In genomic region chr4:85613901-85614300, GRCh38 we compare ENCODE assay signal across 29 cellular contexts.
A peak's percentile ranks its signal among the peaks of the same experiment; 100 is the strongest.
DNase-seq lines count a peak whose midpoint lies in the region; ATAC-seq, FAIRE-seq and TF ChIP-seq lines count a peak whose summit lies in the region.
"Had no signal": no experiment of that assay in that cellular context is flagged by ENCODE, and none has a peak within 500 bp of the region (broad histone marks: within the 10 kb centered on the region; RNA-seq: fewer than 3 reads in every experiment).

No MANE protein-coding gene starts in this region.

- H3K79me2 ChIP-seq in K562 (ENCODE audit: control insufficient read depth, insufficient read depth, low read length): no peaks in the 10 kb centered on the region

- FAIRE-seq in K562 (lab: Jason Lieb, UNC): no peak
- FAIRE-seq: A204.1, A549, D721Med had no signal

- no peak for TF ChIP-seq CTCF in K562 (IDR thresholded peaks at IDR 0.05 in 2 of 3, conservative IDR thresholded peaks at IDR 0.05 in 1 of 3; ENCODE audit: insufficient read depth in 2 of 3, low read depth in 1 of 3, low read length in 3 of 3)

- intact Hi-C loops in K562 (cut with micrococcal nuclease): no loop called here

- H3K27me3 ChIP-seq in K562 (ENCODE audit: control insufficient read depth in 2 of 2, insufficient read depth in 2 of 2, low read length in 2 of 2): no peaks in the 10 kb centered on the region
- H3K27me3 ChIP-seq: BE2C; BLaER1; BLaER1 treated with 17β-estradiol and CSF1 and Interleukin-3, amounts not matched to agents 10 nM and 100 nM had no signal

- no peaks in the 10 kb centered on the region for H3K9me3 ChIP-seq in K562 (replicated peaks; ENCODE audit: control insufficient read depth, insufficient read depth, low read depth, low read length)
- H3K9me3 ChIP-seq: A549; BE2C; BLaER1; BLaER1 treated with 17β-estradiol and CSF1 and Interleukin-3, amounts not matched to agents 10 nM and 100 nM; Caco-2 had no signal

- no peak for TF ChIP-seq POLR2A in K562 (conservative IDR thresholded peaks at IDR 0.05)

- H3K4me2 ChIP-seq in K562 (ENCODE audit: insufficient read depth, low read length): no peak overlapping the region
- H3K4me2 ChIP-seq: A549; BLaER1; BLaER1 treated with 17β-estradiol and CSF1 and Interleukin-3, amounts not matched to agents 10 nM and 100 nM had no signal

- DNase-seq in K562 (ENCODE audit: extremely low read depth in 1 of 4, low spot score in 3 of 4) (no peak), NCI-H1436 (lab: John Stamatoyannopoulos, UW) (no peak)
- DNase-seq: 8988T; ACHN; AML-193; BE2C; C1 segment of cervical spinal cord; Caco-2; Calu3; CD4-positive, alpha-beta memory T cell; CD4-positive, alpha-beta T cell; CD4-positive, CD25-positive, alpha-beta regulatory T cell; CD8-positive, alpha-beta memory T cell; CD8-positive, alpha-beta T cell; COR-L47; DMS 273 treated with DMSO at 0.1 percent for 48 hours; DMS153; DMS53; DMS79; DMS79 treated with DMSO at 0.1 percent for 48 hours; DND-41; EL had no signal

- no TSS peak for BruUV-seq in K562 (replicated peaks; lab: Mats Ljungman, UMichigan)

- POLR2A ChIA-PET in K562 (lab: Yijun Ruan, JAX): no interaction called here

- no peaks in the 10 kb centered on the region for H3K36me3 ChIP-seq in K562 (ENCODE audit: control insufficient read depth, insufficient read depth, low read length)
- H3K36me3 ChIP-seq: BE2C; BLaER1; BLaER1 treated with 17β-estradiol and CSF1 and Interleukin-3, amounts not matched to agents 10 nM and 100 nM had no signal

- TF ChIP-seq RAD21 in K562 (CRISPR knock-in tag; conservative IDR thresholded peaks at IDR 0.05 in 1 of 2, IDR thresholded peaks at IDR 0.05 in 1 of 2): no peak

- H3K4me3 ChIP-seq in K562: no peak overlapping the region
- H3K4me3 ChIP-seq: A549; BLaER1; BLaER1 treated with 17β-estradiol and CSF1 and Interleukin-3, amounts not matched to agents 10 nM and 100 nM had no signal

- in situ Hi-C loops in K562 (cut with MboI): no loop called here

- ATAC-seq in K562: no peak
- ATAC-seq: A549; CD8-positive, alpha-beta T cell had no signal

- CTCF ChIA-PET in K562 (lab: Yijun Ruan, JAX; ENCODE audit: low intra/inter-chr PET ratio): no interaction called here

- no peak overlapping the region for H2AFZ ChIP-seq in K562 (ENCODE audit: low read depth, low read length)

- no peak for TF ChIP-seq EP300 in K562 (IDR thresholded peaks at IDR 0.05; ENCODE audit: low read length)

- 60% methylated on average over 1 of the region's 1 CpG for WGBS in K562 (ENCODE audit: insufficient coverage, low coverage, missing lambda C conversion rate)

- H3K4me1 ChIP-seq in K562 (replicated peaks in 1 of 2; ENCODE audit: control insufficient read depth in 2 of 2, insufficient read depth in 2 of 2, low read length in 2 of 2): no peaks in the 10 kb centered on the region
- H3K4me1 ChIP-seq: A549, BE2C, BLaER1, Caco-2 had no signal

- H3K27ac ChIP-seq in K562 (ENCODE audit: extremely low read depth, low read depth, low read length): no peak overlapping the region
- H3K27ac ChIP-seq: 22Rv1; A549; BLaER1; BLaER1 treated with 17β-estradiol and CSF1 and Interleukin-3, amounts not matched to agents 10 nM and 100 nM; C4-2B had no signal

- H4K20me1 ChIP-seq in K562 (replicated peaks; ENCODE audit: control insufficient read depth, insufficient read depth, low read length): no peaks in the 10 kb centered on the region
- H4K20me1 ChIP-seq: BLaER1; BLaER1 treated with 17β-estradiol and CSF1 and Interleukin-3, amounts not matched to agents 10 nM and 100 nM had no signal

- H3K9me1 ChIP-seq in K562 (ENCODE audit: control insufficient read depth, insufficient read depth, low read length): no peaks in the 10 kb centered on the region

- H3K9ac ChIP-seq in K562 (ENCODE audit: insufficient read depth in 1 of 2, low read depth in 2 of 2, low read length in 2 of 2): no peak overlapping the region
- H3K9ac ChIP-seq: BLaER1; BLaER1 treated with 17β-estradiol and CSF1 and Interleukin-3, amounts not matched to agents 10 nM and 100 nM had no signal

TF ChIP-seq in K562, 482 proteins besides CTCF, POLR2A, EP300 and RAD21:
- TF ChIP-seq EZH2 (IDR thresholded peaks at IDR 0.05; ENCODE audit: borderline replicate concordance, low read depth, low read length) (no peak), NFATC3 (IDR thresholded peaks at IDR 0.05) (no peak), SMARCE1 (IDR thresholded peaks at IDR 0.05) (no peak), SAP30 (IDR thresholded peaks at IDR 0.05; ENCODE audit: borderline replicate concordance, insufficient read depth, low read depth, low read length, poor library complexity, severe bottlenecking) (no peak), CREM (IDR thresholded peaks at IDR 0.05; ENCODE audit: low read depth) (no peak), ZBTB40 (IDR thresholded peaks at IDR 0.05) (peak; percentile 63; the same call in 1 of the 2 replicates), ZBTB40 (CRISPR knock-in tag; IDR thresholded peaks at IDR 0.05) (peak; percentile 56)
